In genomic region chr1:67532452-67533216, GRCh38 we compare ENCODE assay signal across 8 cellular contexts.
DNase-seq lines count a peak whose midpoint lies in the region; ATAC-seq and TF ChIP-seq lines count a peak whose summit lies in the region.

No MANE protein-coding gene starts in this region.

- H3K27ac ChIP-seq in CD8-positive, alpha-beta T cell (ENCODE audit: low read depth, low read length) = no peak overlapping the region
- no peak overlapping the region for H3K27ac ChIP-seq in body of pancreas

- no peak overlapping the region for H3K4me3 ChIP-seq in CD8-positive, alpha-beta T cell (ENCODE audit: low read depth, low read length)
- H3K4me3 ChIP-seq in body of pancreas = no peak overlapping the region

- H3K27ac Mint-ChIP-seq in CD8-positive, alpha-beta T cell = no peak overlapping the region
- H3K27ac Mint-ChIP-seq in stimulated activated effector memory CD8-positive, alpha-beta T cell treated with anti-CD3 and anti-CD28 coated beads, Interleukin-12 subunit alpha, Interleukin-12 subunit beta, amount 100 ng/mL, for 72 hours = no peak overlapping the region

- H3K4me1 Mint-ChIP-seq in CD8-positive, alpha-beta T cell (ENCODE audit: low read depth) = no peaks in the 10 kb centered on the region
- H3K4me1 Mint-ChIP-seq in stimulated activated effector memory CD8-positive, alpha-beta T cell treated with anti-CD3 and anti-CD28 coated beads, Interleukin-12 subunit alpha, Interleukin-12 subunit beta, amount 100 ng/mL, for 72 hours = no peaks in the 10 kb centered on the region

- no peak overlapping the region for H3K4me3 Mint-ChIP-seq in CD8-positive, alpha-beta T cell
- H3K4me3 Mint-ChIP-seq in stimulated activated effector memory CD8-positive, alpha-beta T cell treated with anti-CD3 and anti-CD28 coated beads, Interleukin-12 subunit alpha, Interleukin-12 subunit beta, amount 100 ng/mL, for 72 hours = no peak overlapping the region

- ATAC-seq in CD8-positive, alpha-beta T cell = peak; percentile 31
- ATAC-seq in GM19025 (IDR thresholded peaks at IDR 0.05; ENCODE audit: low read depth, unreplicated experiment) (peak; percentile 58), body of pancreas (peak; percentile 83)
- ATAC-seq in stimulated activated effector memory CD8-positive, alpha-beta T cell treated with anti-CD3 and anti-CD28 coated beads, Interleukin-12 subunit alpha, Interleukin-12 subunit beta, amount 100 ng/mL, for 72 hours = peak; percentile 43

- no peaks in the 10 kb centered on the region for H3K27me3 ChIP-seq in CD8-positive, alpha-beta T cell (ENCODE audit: insufficient read depth, low read length)
- H3K27me3 ChIP-seq in body of pancreas = no peaks in the 10 kb centered on the region

- peak; percentile 58 for TF ChIP-seq CTCF in CD8-positive, alpha-beta T cell (IDR thresholded peaks at IDR 0.05)
- TF ChIP-seq CTCF in body of pancreas (IDR thresholded peaks at IDR 0.05) = peak; percentile 39 to 82 (median 75)

- no peak for TF ChIP-seq POLR2A in body of pancreas (IDR thresholded peaks at IDR 0.05)

- no peaks in the 10 kb centered on the region for H3K9me3 Mint-ChIP-seq in CD8-positive, alpha-beta T cell
- no peaks in the 10 kb centered on the region for H3K9me3 Mint-ChIP-seq in stimulated activated effector memory CD8-positive, alpha-beta T cell treated with anti-CD3 and anti-CD28 coated beads, Interleukin-12 subunit alpha, Interleukin-12 subunit beta, amount 100 ng/mL, for 72 hours

- H3K36me3 Mint-ChIP-seq in CD8-positive, alpha-beta T cell = no peaks in the 10 kb centered on the region
- H3K36me3 Mint-ChIP-seq in stimulated activated effector memory CD8-positive, alpha-beta T cell treated with anti-CD3 and anti-CD28 coated beads, Interleukin-12 subunit alpha, Interleukin-12 subunit beta, amount 100 ng/mL, for 72 hours = no peaks in the 10 kb centered on the region

- POLR2A ChIA-PET in CD8-positive, alpha-beta T cell (lab: Charles Lee) = no interaction called here

- no peaks in the 10 kb centered on the region for H3K9me3 ChIP-seq in CD8-positive, alpha-beta T cell (ENCODE audit: low read length)
- H3K9me3 ChIP-seq in body of pancreas = no peaks in the 10 kb centered on the region

- no peaks in the 10 kb centered on the region for H3K36me3 ChIP-seq in CD8-positive, alpha-beta T cell (ENCODE audit: insufficient read depth, low read length)
- H3K36me3 ChIP-seq in body of pancreas (replicated peaks in 1 of 2; ENCODE audit: insufficient read depth in 1 of 2, low read depth in 2 of 2) = no peaks in the 10 kb centered on the region

- WGBS in body of pancreas, 2 donors = 62 to 63% methylated on average over 7 of the region's 7 CpGs

- no peaks in the 10 kb centered on the region for H3K4me1 ChIP-seq in CD8-positive, alpha-beta T cell (ENCODE audit: insufficient read depth, low read length)
- H3K4me1 ChIP-seq in body of pancreas = peaks cover 9% of the 10 kb centered on the region

- no peak for DNase-seq in CD8-positive, alpha-beta T cell
- DNase-seq in HK-2 (ENCODE audit: unreplicated experiment) (peak; percentile 19), NCI-H526 (lab: John Stamatoyannopoulos, UW) (peak; percentile 67 to 80), body of pancreas (peak; percentile 47 to 74 (median 62)), iPS-NIHi7 (ENCODE audit: extremely low spot score) (peak; percentile 81)
- no peak for DNase-seq in stimulated activated effector memory CD8-positive, alpha-beta T cell treated with anti-CD3 and anti-CD28 coated beads, Interleukin-12 subunit alpha, Interleukin-12 subunit beta, amount 100 ng/mL, for 72 hours (ENCODE audit: low spot score in 2 of 2)
- DNase-seq in activated naive CD4-positive, alpha-beta T cell treated with Interleukin-2 at 50 U/mL for 16 hours = no peak

- H3K27me3 Mint-ChIP-seq in CD8-positive, alpha-beta T cell (ENCODE audit: low read depth) = no peaks in the 10 kb centered on the region

- intact Hi-C loops in CD8-positive, alpha-beta T cell (cut with DNase I, micrococcal nuclease) = loop anchor here (1.0 kb wide), 1 partner anchor 228 kb away; no protein-coding TSS in a partner anchor
- intact Hi-C loops in body of pancreas (cut with DNase I) = no loop called here

- CTCF ChIA-PET in CD8-positive, alpha-beta T cell (lab: Charles Lee) = interaction anchor here (0.8 to 11.7 kb wide), 13 partner anchors 8 to 848 kb away, joined by 3 to 101 read pairs (median 4); no protein-coding TSS in a partner anchor

Comparison
In these comparisons a context has a peak if more than half of its experiments do, and no peak if none do; other contexts are left out.
1. ATAC-seq: peak in every context shown above with its lines; median percentile 83 in body of pancreas; 58 in GM19025; 43 in stimulated activated effector memory CD8-positive, alpha-beta T cell treated with anti-CD3 and anti-CD28 coated beads, Interleukin-12 subunit alpha, Interleukin-12 subunit beta, amount 100 ng/mL, for 72 hours; 31 in CD8-positive, alpha-beta T cell.
2. DNase-seq: peak in HK-2 (single experiment), NCI-H526 (2 of 2), body of pancreas (4 of 4) and iPS-NIHi7 (single experiment); none in CD8-positive, alpha-beta T cell (0 of 7), stimulated activated effector memory CD8-positive, alpha-beta T cell treated with anti-CD3 and anti-CD28 coated beads, Interleukin-12 subunit alpha, Interleukin-12 subunit beta, amount 100 ng/mL, for 72 hours (0 of 2) and activated naive CD4-positive, alpha-beta T cell treated with Interleukin-2 at 50 U/mL for 16 hours (single experiment).